Comparison of ENCODE assay signal across 19 cellular contexts in the genomic region with DNA sequence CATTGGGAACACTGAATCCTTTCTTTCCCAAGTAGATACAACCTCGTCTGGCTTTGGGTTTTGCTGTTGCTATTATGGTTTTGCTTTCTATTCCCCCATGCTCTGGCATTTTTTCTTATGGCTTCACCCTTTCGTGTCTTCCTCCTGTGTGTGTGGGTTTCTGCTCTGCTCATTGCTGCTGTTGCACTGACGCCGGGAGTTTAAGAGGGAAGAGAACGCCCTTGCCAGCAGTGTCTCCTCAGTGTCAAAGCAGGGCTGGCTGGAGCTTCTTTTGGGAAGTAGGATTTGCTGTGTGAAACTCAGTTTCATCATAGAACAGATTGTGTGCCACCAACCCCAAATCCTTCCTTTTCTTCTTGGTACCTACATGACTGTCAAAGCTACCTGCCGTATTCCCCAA.
A peak's percentile ranks its signal among the peaks of the same experiment; 100 is the strongest.
DNase-seq lines count a peak whose midpoint lies in the region; ATAC-seq and TF ChIP-seq lines count a peak whose summit lies in the region.
"Had no signal": no experiment of that assay in that cellular context is flagged by ENCODE, and none has a peak within 500 bp of the region (broad histone marks: within the 10 kb centered on the region; RNA-seq: fewer than 3 reads in every experiment).

No MANE protein-coding gene starts in this region.

- H3K9me2 ChIP-seq in GM23338 (ENCODE audit: insufficient read depth) = no peaks in the 10 kb centered on the region

- DNase-seq in GM23338 (ENCODE audit: low spot score) (no peak), Panc1 (ENCODE audit: low read depth, low spot score) (no peak), fibroblast of the aortic adventitia (ENCODE audit: low read depth) (peak; percentile 32), progenitor cell of endocrine pancreas (ENCODE audit: low spot score, unreplicated experiment) (no peak), NCI-H1417 treated with DMSO at 0.1 percent for 48 hours (lab: John Stamatoyannopoulos, UW) (no peak), neuronal stem cell (ENCODE audit: low spot score) (no peak)
- no peak for DNase-seq in activated CD4-positive, alpha-beta T cell treated with anti-CD3 and anti-CD28 coated beads for 4 hours
- DNase-seq: NCI-H2107; stimulated activated naive B cell treated with anti-CD40 and anti-IgM and Interleukin-4, amounts not matched to agents 10 μg/mL and 1 μg/mL and 100 μg/mL, for 72 hours had no signal

- no peak overlapping the region for H3K9ac ChIP-seq in neuronal stem cell (ENCODE audit: low read depth, low read length, poor library complexity)

- H4K91ac ChIP-seq in neuronal stem cell (ENCODE audit: low read depth, low read length, poor library complexity) = no peak overlapping the region

- H3K27ac ChIP-seq in GM23338 (ENCODE audit: low read depth) (peak overlapping the region; percentile 91), Panc1 (ENCODE audit: low read length) (peak overlapping the region; percentile 59), neuronal stem cell (replicated peaks; ENCODE audit: low read length) (no peak overlapping the region)
- H3K27ac ChIP-seq: adrenal gland, breast epithelium, C4-2B, PC-9, spleen had no signal

- H3K36me3 ChIP-seq in GM23338 (ENCODE audit: insufficient read depth) (peaks cover 26% of the 10 kb centered on the region; the same call in 1 of the 2 replicates), Panc1 (ENCODE audit: control insufficient read depth, insufficient read depth, low read length) (peaks cover 10% of the 10 kb centered on the region), neuronal stem cell (replicated peaks in 1 of 2; ENCODE audit: control insufficient read depth in 2 of 2, insufficient read depth in 2 of 2, low read length in 2 of 2) (peaks cover 27 to 70% of the 10 kb centered on the region in 2 donors)
- H3K36me3 ChIP-seq: breast epithelium had no signal

- H3K79me2 ChIP-seq in GM23338 (replicated peaks; ENCODE audit: insufficient read depth) = 0 out of 2 replicates have a peak, but pooled peaks cover 11% of the 10 kb centered on the region

- in situ Hi-C loops in Panc1 (cut with HindIII; ENCODE audit: low pct_unique_long_range_greater_than_20kb, low sequenced_read_pairs) = no loop called here

- no peaks in the 10 kb centered on the region for H3K9me3 Mint-ChIP-seq in GM23338
- H3K9me3 Mint-ChIP-seq in progenitor cell of endocrine pancreas (ENCODE audit: low read depth) = no peaks in the 10 kb centered on the region
- H3K9me3 Mint-ChIP-seq: activated T-cell treated with anti-CD3 and anti-CD28 coated beads, Interleukin-2, amount 50 U/mL, for 24 hours; memory B cell; stimulated activated naive B cell treated with anti-CD40 and anti-IgM and Interleukin-4, amounts not matched to agents 10 μg/mL and 1 μg/mL and 100 μg/mL, for 72 hours had no signal

- H2AK5ac ChIP-seq in neuronal stem cell (ENCODE audit: low read depth, low read length) = no peak overlapping the region

- TF ChIP-seq CTCF in GM23338 (conservative IDR thresholded peaks at IDR 0.05; ENCODE audit: low read depth in 2 of 2) (no peak), Panc1 (IDR thresholded peaks at IDR 0.05) (no peak), fibroblast of the aortic adventitia (IDR thresholded peaks at IDR 0.05; ENCODE audit: insufficient read depth, low read length) (no peak), progenitor cell of endocrine pancreas (IDR thresholded peaks at IDR 0.05; ENCODE audit: unreplicated experiment) (no peak)

- H3K4me3 ChIP-seq in GM23338 (no peak overlapping the region), Panc1 (ENCODE audit: low read depth in 2 of 2, low read length in 2 of 2) (no peak overlapping the region), fibroblast of the aortic adventitia (ENCODE audit: low read depth, low read length) (no peak overlapping the region), neuronal stem cell (ENCODE audit: low read length in 2 of 2) (no peak overlapping the region)
- H3K4me3 ChIP-seq: adrenal gland, breast epithelium, PC-9, spleen, thoracic aorta had no signal

- H3K4me3 Mint-ChIP-seq in GM23338 (no peak overlapping the region), progenitor cell of endocrine pancreas (ENCODE audit: low read depth) (no peak overlapping the region)
- H3K4me3 Mint-ChIP-seq: activated T-cell treated with anti-CD3 and anti-CD28 coated beads, Interleukin-2, amount 50 U/mL, for 24 hours; memory B cell; stimulated activated naive B cell treated with anti-CD40 and anti-IgM and Interleukin-4, amounts not matched to agents 10 μg/mL and 1 μg/mL and 100 μg/mL, for 72 hours had no signal

- peaks cover 6% of the 10 kb centered on the region; the same call in 1 of the 2 replicates for H3K4me1 ChIP-seq in GM23338 (ENCODE audit: insufficient read depth)
- H3K4me1 ChIP-seq in Panc1 (ENCODE audit: control insufficient read depth, insufficient read depth, low read length) = peaks cover 39% of the 10 kb centered on the region
- H3K4me1 ChIP-seq in neuronal stem cell (ENCODE audit: control insufficient read depth in 2 of 2, insufficient read depth in 1 of 2, low read depth in 1 of 2, low read length in 2 of 2) = no peaks in the 10 kb centered on the region
- H3K4me1 ChIP-seq: adrenal gland, breast epithelium had no signal

- H3K9me3 ChIP-seq in Panc1 (ENCODE audit: control insufficient read depth, insufficient read depth, low read depth, low read length) (no peaks in the 10 kb centered on the region), neuronal stem cell (replicated peaks in 1 of 2; ENCODE audit: control insufficient read depth in 2 of 2, insufficient read depth in 1 of 2, low read depth in 1 of 2, low read length in 2 of 2) (no peaks in the 10 kb centered on the region)
- H3K9me3 ChIP-seq: adrenal gland, breast epithelium, spleen, thoracic aorta had no signal

- BruUV-seq in Panc1 (replicated peaks; lab: Mats Ljungman, UMichigan) = no TSS peak

- no peaks in the 10 kb centered on the region for H3K79me1 ChIP-seq in neuronal stem cell (ENCODE audit: low read depth, low read length)

- peaks cover 4% of the 10 kb centered on the region; the same call in 1 of the 2 replicates for H4K20me1 ChIP-seq in GM23338 (replicated peaks; ENCODE audit: insufficient read depth)

- H2BK15ac ChIP-seq in neuronal stem cell (ENCODE audit: low read length) = no peak overlapping the region

- H2BK5ac ChIP-seq in neuronal stem cell (ENCODE audit: low read length) = no peak overlapping the region

- intact Hi-C loops in Panc1 (cut with micrococcal nuclease; ENCODE audit: unreplicated experiment) = no loop called here

- H3K18ac ChIP-seq in neuronal stem cell (ENCODE audit: low read length) = no peak overlapping the region

- H3K27me3 ChIP-seq in GM23338 (ENCODE audit: insufficient read depth) (no peaks in the 10 kb centered on the region), Panc1 (ENCODE audit: control insufficient read depth, insufficient read depth, low read length) (no peaks in the 10 kb centered on the region), neuronal stem cell (ENCODE audit: control insufficient read depth in 3 of 3, insufficient read depth in 3 of 3, low read depth in 1 of 3, low read length in 3 of 3) (no peaks in the 10 kb centered on the region)
- H3K27me3 ChIP-seq: adrenal gland, breast epithelium, spleen had no signal

- CTCF ChIA-PET in Panc1 (lab: Charles Lee) = interaction anchor here (0.6 to 0.9 kb wide), 4 partner anchors 20 to 186 kb away, joined by 3 to 10 read pairs (median 6); no protein-coding TSS in a partner anchor

- no peak overlapping the region for H3K23ac ChIP-seq in neuronal stem cell (ENCODE audit: low read depth, low read length, poor library complexity)

- no peak overlapping the region for H3K14ac ChIP-seq in neuronal stem cell (ENCODE audit: low read length)

- H3K4me1 Mint-ChIP-seq in GM23338 = peaks cover 14% of the 10 kb centered on the region
- H3K4me1 Mint-ChIP-seq in progenitor cell of endocrine pancreas (ENCODE audit: low read depth) = peaks cover 14% of the 10 kb centered on the region
- H3K4me1 Mint-ChIP-seq: memory B cell; stimulated activated naive B cell treated with anti-CD40 and anti-IgM and Interleukin-4, amounts not matched to agents 10 μg/mL and 1 μg/mL and 100 μg/mL, for 72 hours had no signal

- H4K8ac ChIP-seq in neuronal stem cell (ENCODE audit: low read depth, low read length) = no peak overlapping the region

- H2AFZ ChIP-seq in GM23338 = no peak overlapping the region
- no peak overlapping the region for H2AFZ ChIP-seq in neuronal stem cell (ENCODE audit: low read length)
- H2AFZ ChIP-seq: PC-9 had no signal

- peaks cover 6% of the 10 kb centered on the region for H3F3A ChIP-seq in GM23338 (replicated peaks; ENCODE audit: low read depth)

- no peak overlapping the region for H2BK120ac ChIP-seq in neuronal stem cell (ENCODE audit: low read depth, low read length)

- no peak overlapping the region for H2BK12ac ChIP-seq in neuronal stem cell (ENCODE audit: low read length)

- H3K4ac ChIP-seq in neuronal stem cell (ENCODE audit: low read length) = no peak overlapping the region

- ATAC-seq in GM23338 = peak; percentile 24
- ATAC-seq in Panc1 = peak; percentile 24; the same call in 1 of the 2 replicates
- no peak for ATAC-seq in HG03460 (IDR thresholded peaks at IDR 0.05; ENCODE audit: unreplicated experiment)
- ATAC-seq: esophagus mucosa had no signal

- H3K36me3 Mint-ChIP-seq in GM23338 (ENCODE audit: low read depth) (peaks cover 71% of the 10 kb centered on the region), progenitor cell of endocrine pancreas (ENCODE audit: insufficient read depth) (peaks cover 7% of the 10 kb centered on the region)
- H3K36me3 Mint-ChIP-seq: memory B cell; stimulated activated naive B cell treated with anti-CD40 and anti-IgM and Interleukin-4, amounts not matched to agents 10 μg/mL and 1 μg/mL and 100 μg/mL, for 72 hours had no signal

- H3K4me2 ChIP-seq in GM23338 (no peak overlapping the region), neuronal stem cell (ENCODE audit: insufficient read depth, low read length, poor library complexity, severe bottlenecking) (no peak overlapping the region)
- H3K4me2 ChIP-seq: PC-9 had no signal

- H3K27me3 Mint-ChIP-seq in GM23338 (ENCODE audit: insufficient read depth, low read depth, poor library complexity) = peaks cover 6% of the 10 kb centered on the region
- H3K27me3 Mint-ChIP-seq in progenitor cell of endocrine pancreas = no peaks in the 10 kb centered on the region
- H3K27me3 Mint-ChIP-seq: activated T-cell treated with anti-CD3 and anti-CD28 coated beads, Interleukin-2, amount 50 U/mL, for 24 hours had no signal

- POLR2A ChIA-PET in Panc1 (lab: Charles Lee) = no interaction called here

- H3K27ac Mint-ChIP-seq in GM23338 (peak overlapping the region; percentile 14), progenitor cell of endocrine pancreas (peak overlapping the region; percentile 3)
- H3K27ac Mint-ChIP-seq: activated T-cell treated with anti-CD3 and anti-CD28 coated beads, Interleukin-2, amount 50 U/mL, for 24 hours; memory B cell; stimulated activated naive B cell treated with anti-CD40 and anti-IgM and Interleukin-4, amounts not matched to agents 10 μg/mL and 1 μg/mL and 100 μg/mL, for 72 hours had no signal

- WGBS in neuronal stem cell (ENCODE audit: extremely low coverage in 2 of 2, insufficient read length in 2 of 2, insufficient replicate concordance in 1 of 2), 2 donors = no CpG with 5 or more reads among the region's 6 CpGs

TF ChIP-seq in GM23338, 12 proteins besides CTCF, POLR2A, EP300 and RAD21 (continues in another document):
- TF ChIP-seq POLR2AphosphoS5 (IDR thresholded peaks at IDR 0.05; ENCODE audit: low read depth) = no peak
- no peak for TF ChIP-seq ZNF331 (CRISPR knock-in tag; IDR thresholded peaks at IDR 0.05; ENCODE audit: low read depth)
